Comparison of ENCODE assay signal across 10 cellular contexts in the genomic region with DNA sequence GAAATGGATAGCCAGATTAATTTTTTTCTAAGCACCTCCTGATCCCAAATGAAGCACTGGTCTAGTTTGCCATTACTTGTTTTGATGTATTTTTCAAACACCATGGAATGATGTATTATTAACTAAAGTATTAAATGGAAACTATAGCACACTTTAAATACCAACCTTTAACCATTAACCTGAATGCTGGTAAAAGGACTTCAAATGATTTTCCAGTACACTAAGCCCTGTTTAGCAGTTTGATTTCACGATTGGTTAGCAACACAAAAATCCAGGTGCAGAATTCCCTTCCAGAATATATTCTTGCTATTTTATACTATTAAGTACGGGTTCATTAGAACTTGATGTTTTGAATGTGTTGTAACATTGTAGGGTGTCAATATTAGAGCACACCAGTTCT. TPM values are rescaled to one million over a fixed set of nuclear protein-coding genes. Genes with fewer than 3 reads are reported as not detected.
"Had no signal": no experiment of that assay in that cellular context is flagged by ENCODE, and none has a peak within 500 bp of the region (broad histone marks: within the 10 kb centered on the region; RNA-seq: fewer than 3 reads in every experiment).

No MANE protein-coding gene starts in this region.

- H3K4me3 Mint-ChIP-seq: GM23338, HFFc6, IgD-negative memory B cell had no signal

- FAIRE-seq: H1, H54, HepG2 had no signal

- H3K9me3 ChIP-seq: HAP-1 had no signal

- H3K9me3 Mint-ChIP-seq: GM23338, HFFc6, IgD-negative memory B cell had no signal

- H3K36me3 ChIP-seq: HAP-1 had no signal

- H3K4me3 ChIP-seq: GM23338, HAP-1 had no signal

- DNase-seq: HFFc6, KBM-7 had no signal

- H3K27ac Mint-ChIP-seq: GM23338, HFFc6, IgD-negative memory B cell had no signal

- H3K27ac ChIP-seq: HL-60 had no signal

- H3K27me3 Mint-ChIP-seq: IgD-negative memory B cell had no signal

RNA-seq across cellular contexts. Expression of gene COL4A3, which starts 37.4 kb away (rescaled TPM):
- total RNA-seq: HFFc6, HT1080 had no signal
- polyA plus RNA-seq: HepG2 had no signal

RNA-seq across cellular contexts. Expression of gene COL4A4, which starts 37.8 kb away (rescaled TPM):
- total RNA-seq: HepG2 had no signal
- polyA plus RNA-seq: HepG2 had no signal
